In genomic region chr19:42369433-42370067, GRCh38 we compare ENCODE assay signal across 1 cellular context.
A peak's percentile ranks its signal among the peaks of the same experiment; 100 is the strongest.
TF ChIP-seq lines count a peak whose summit lies in the region.

No MANE protein-coding gene starts in this region.

TF ChIP-seq in H1, 55 proteins besides CTCF, POLR2A, EP300 and RAD21:
- TF ChIP-seq CBX5 (IDR thresholded peaks at IDR 0.05; ENCODE audit: low read depth, low read length), result no peak
- TF ChIP-seq, protein P1, sequence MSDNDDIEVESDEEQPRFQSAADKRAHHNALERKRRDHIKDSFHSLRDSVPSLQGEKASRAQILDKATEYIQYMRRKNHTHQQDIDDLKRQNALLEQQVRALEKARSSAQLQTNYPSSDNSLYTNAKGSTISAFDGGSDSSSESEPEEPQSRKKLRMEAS (IDR thresholded peaks at IDR 0.05), result peak; percentile 68
- TF ChIP-seq, protein P2, sequence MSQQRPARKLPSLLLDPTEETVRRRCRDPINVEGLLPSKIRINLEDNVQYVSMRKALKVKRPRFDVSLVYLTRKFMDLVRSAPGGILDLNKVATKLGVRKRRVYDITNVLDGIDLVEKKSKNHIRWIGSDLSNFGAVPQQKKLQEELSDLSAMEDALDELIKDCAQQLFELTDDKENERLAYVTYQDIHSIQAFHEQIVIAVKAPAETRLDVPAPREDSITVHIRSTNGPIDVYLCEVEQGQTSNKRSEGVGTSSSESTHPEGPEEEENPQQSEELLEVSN (IDR thresholded peaks at IDR 0.05), result peak; percentile 88
